ENCODE assay signal across 24 cellular contexts in the genomic region with DNA sequence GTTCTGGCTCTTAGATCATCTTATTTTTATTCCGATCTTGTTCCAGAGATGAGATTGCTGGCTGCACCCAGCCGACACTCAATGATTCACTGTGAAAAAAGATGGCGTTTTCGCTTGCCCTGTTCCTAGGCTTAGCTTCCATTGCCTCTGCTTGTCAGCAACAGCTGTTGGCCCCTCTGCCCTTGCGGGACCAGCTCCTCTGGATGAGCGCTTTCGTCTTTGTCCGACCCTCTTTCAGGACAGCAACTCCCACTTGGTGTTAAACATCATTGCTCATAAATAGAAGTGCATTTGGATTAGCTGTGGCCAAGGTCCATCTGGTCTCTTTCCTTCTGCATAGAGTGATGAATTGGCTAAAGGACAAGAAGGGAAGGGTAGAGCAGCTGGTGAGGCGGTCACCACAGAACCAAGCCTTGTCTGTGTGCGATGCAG. TPM values are rescaled to one million over a fixed set of nuclear protein-coding genes. Genes with fewer than 3 reads are reported as not detected.
DNase-seq lines count a peak whose midpoint lies in the region; ATAC-seq and TF ChIP-seq lines count a peak whose summit lies in the region.
"Had no signal": no experiment of that assay in that cellular context is flagged by ENCODE, and none has a peak within 500 bp of the region (broad histone marks: within the 10 kb centered on the region; RNA-seq: fewer than 3 reads in every experiment).

No MANE protein-coding gene starts in this region.

- no peak overlapping the region for H3K4me3 Mint-ChIP-seq in activated CD8-positive, alpha-beta memory T cell treated with anti-CD3 and anti-CD28 coated beads, Interleukin-2, amount 10 ng/mL, durations not matched to agents 7 days and 5 days
- H3K4me3 Mint-ChIP-seq in endodermal cell = no peak overlapping the region
- H3K4me3 Mint-ChIP-seq: CD4-positive, alpha-beta memory T cell; naive thymus-derived CD8-positive, alpha-beta T cell had no signal

- no peaks in the 10 kb centered on the region for H3K27me3 ChIP-seq in endodermal cell (ENCODE audit: control insufficient read depth, insufficient read depth, low read length, poor library complexity, severe bottlenecking)
- H3K27me3 ChIP-seq in mucosa of rectum (ENCODE audit: control insufficient read depth in 2 of 2, insufficient read depth in 2 of 2, low read length in 2 of 2) = no peaks in the 10 kb centered on the region
- H3K27me3 ChIP-seq: ascending aorta, esophagus squamous epithelium, left lung, thyroid gland had no signal

- H3K27ac ChIP-seq in endodermal cell (ENCODE audit: low read depth, low read length) (peak overlapping the region; percentile 84), mucosa of rectum (ENCODE audit: low read depth in 2 of 2, low read length in 2 of 2) (peak overlapping the region; percentile 46 to 54)
- H3K27ac ChIP-seq: A549, ascending aorta, left lung, prostate gland, thyroid gland had no signal

- H3K36me3 ChIP-seq in endodermal cell (ENCODE audit: control insufficient read depth, insufficient read depth, low read length) = no peaks in the 10 kb centered on the region
- no peaks in the 10 kb centered on the region for H3K36me3 ChIP-seq in mucosa of rectum (ENCODE audit: control insufficient read depth in 2 of 2, insufficient read depth in 2 of 2, low read length in 2 of 2)
- H3K36me3 ChIP-seq: ascending aorta, esophagus squamous epithelium, left lung, prostate gland, thyroid gland had no signal

- H3K27ac Mint-ChIP-seq in activated CD8-positive, alpha-beta memory T cell treated with anti-CD3 and anti-CD28 coated beads, Interleukin-2, amount 10 ng/mL, durations not matched to agents 7 days and 5 days = no peak overlapping the region
- no peak overlapping the region for H3K27ac Mint-ChIP-seq in endodermal cell

- CTCF ChIA-PET in activated CD8-positive, alpha-beta memory T cell treated with anti-CD3 and anti-CD28 coated beads, Interleukin-2, amount 10 ng/mL, durations not matched to agents 7 days and 5 days (lab: Charles Lee) = no interaction called here

- no peaks in the 10 kb centered on the region for H3K36me3 Mint-ChIP-seq in activated CD8-positive, alpha-beta memory T cell treated with anti-CD3 and anti-CD28 coated beads, Interleukin-2, amount 10 ng/mL, durations not matched to agents 7 days and 5 days
- no peaks in the 10 kb centered on the region for H3K36me3 Mint-ChIP-seq in endodermal cell (ENCODE audit: low read depth)

- H3K9ac ChIP-seq in endodermal cell (ENCODE audit: extremely low read depth, low read length, poor library complexity, severe bottlenecking) (no peak overlapping the region), mucosa of rectum (ENCODE audit: low read depth in 1 of 2, low read length in 2 of 2) (no peak overlapping the region)

- peak; percentile 41 for DNase-seq in activated CD8-positive, alpha-beta memory T cell treated with anti-CD3 and anti-CD28 coated beads, Interleukin-2, amount 50 U/mL, for 48 hours
- no peak for DNase-seq in activated CD8-positive, alpha-beta memory T cell treated with anti-CD3 and anti-CD28 coated beads, Interleukin-2, amount 10 ng/mL, durations not matched to agents 7 days and 5 days
- DNase-seq in endodermal cell = no peak
- no peak for DNase-seq in HCEC 1CT
- DNase-seq in activated CD4-positive, CD25-positive, alpha-beta regulatory T cell (lab: John Stamatoyannopoulos, UW) = no peak
- no peak for DNase-seq in A172 (ENCODE audit: low spot score)
- DNase-seq: activated CD8-positive, alpha-beta memory T cell treated with anti-CD3 and anti-CD28 coated beads for 24 hours; activated gamma-delta T cell; CD4-positive, alpha-beta memory T cell; EL; esophagus squamous epithelium; hippocampal formation; left lung; naive thymus-derived CD8-positive, alpha-beta T cell; NCI-H187; NCI-H526; SW 1271; thyroid gland had no signal

- TF ChIP-seq CTCF in endodermal cell (conservative IDR thresholded peaks at IDR 0.05) = no peak

- ATAC-seq in activated CD8-positive, alpha-beta memory T cell treated with anti-CD3 and anti-CD28 coated beads, Interleukin-2, amount 10 ng/mL, durations not matched to agents 7 days and 5 days = no peak
- ATAC-seq in GM19452 (IDR thresholded peaks at IDR 0.05; ENCODE audit: unreplicated experiment) = no peak
- ATAC-seq: left lung; naive thymus-derived CD8-positive, alpha-beta T cell; Panc1 had no signal

- H3K4me3 ChIP-seq in endodermal cell (ENCODE audit: low read length) (no peak overlapping the region), mucosa of rectum (ENCODE audit: low read length in 2 of 2) (no peak overlapping the region)
- H3K4me3 ChIP-seq: A549, ascending aorta, esophagus squamous epithelium, left lung, prostate gland, thyroid gland had no signal

- no peaks in the 10 kb centered on the region for H3K9me3 ChIP-seq in endodermal cell (ENCODE audit: control insufficient read depth, low read length)
- H3K9me3 ChIP-seq in mucosa of rectum (ENCODE audit: control insufficient read depth in 2 of 2, low read length in 2 of 2) = no peaks in the 10 kb centered on the region
- H3K9me3 ChIP-seq: A549, ascending aorta, esophagus squamous epithelium, left lung, prostate gland, thyroid gland had no signal

- H3K9me3 Mint-ChIP-seq in activated CD8-positive, alpha-beta memory T cell treated with anti-CD3 and anti-CD28 coated beads, Interleukin-2, amount 10 ng/mL, durations not matched to agents 7 days and 5 days (ENCODE audit: low read depth) = no peaks in the 10 kb centered on the region
- H3K9me3 Mint-ChIP-seq in endodermal cell = no peaks in the 10 kb centered on the region
- H3K9me3 Mint-ChIP-seq: CD4-positive, alpha-beta memory T cell; naive thymus-derived CD8-positive, alpha-beta T cell had no signal

- 94 to 96% methylated on average over 7 to 10 of the region's 10 CpGs for WGBS in endodermal cell (ENCODE audit: insufficient coverage in 1 of 2, insufficient read length in 1 of 2), 2 experiments

- no peaks in the 10 kb centered on the region for H3K4me1 Mint-ChIP-seq in activated CD8-positive, alpha-beta memory T cell treated with anti-CD3 and anti-CD28 coated beads, Interleukin-2, amount 10 ng/mL, durations not matched to agents 7 days and 5 days
- H3K4me1 Mint-ChIP-seq in endodermal cell = no peaks in the 10 kb centered on the region
- H3K4me1 Mint-ChIP-seq: CD4-positive, alpha-beta memory T cell; naive thymus-derived CD8-positive, alpha-beta T cell had no signal

- no peaks in the 10 kb centered on the region for H3K4me1 ChIP-seq in endodermal cell (ENCODE audit: control insufficient read depth, insufficient read depth, low read length)
- H3K4me1 ChIP-seq in mucosa of rectum (ENCODE audit: control insufficient read depth in 2 of 2, insufficient read depth in 2 of 2, low read length in 2 of 2) = peaks cover 7 to 27% of the 10 kb centered on the region in 2 donors
- H3K4me1 ChIP-seq: A549, ascending aorta, left lung, prostate gland, thyroid gland had no signal

- no peaks in the 10 kb centered on the region for H3K27me3 Mint-ChIP-seq in activated CD8-positive, alpha-beta memory T cell treated with anti-CD3 and anti-CD28 coated beads, Interleukin-2, amount 10 ng/mL, durations not matched to agents 7 days and 5 days
- H3K27me3 Mint-ChIP-seq in endodermal cell (ENCODE audit: insufficient read depth) = no peaks in the 10 kb centered on the region
- H3K27me3 Mint-ChIP-seq: CD4-positive, alpha-beta memory T cell; naive thymus-derived CD8-positive, alpha-beta T cell had no signal

RNA-seq across cellular contexts. Expression of a gene that starts 43.5 kb away (rescaled TPM):
- 10 to 100 TPM; 15.2 to 24.8 TPM for total RNA-seq in activated CD8-positive, alpha-beta memory T cell treated with anti-CD3 and anti-CD28 coated beads, Interleukin-2, amount 10 ng/mL, durations not matched to agents 7 days and 5 days
- 10 to 100 TPM; 25.1 to 28.9 TPM for total RNA-seq in endodermal cell
- polyA plus RNA-seq in endodermal cell (2013, experiment 1 of 2) = 37.9 TPM
- polyA plus RNA-seq in endodermal cell (2013, experiment 2 of 2) = 34.1 TPM
- 102 and 118 TPM in 2 replicates for total RNA-seq in A172 (2014; rRNA removed; shearing (Covaris generic))
